In genomic region chr6:128655978-128656498, GRCh38 we compare ENCODE assay signal across 8 cellular contexts.
DNase-seq lines count a peak whose midpoint lies in the region; ATAC-seq and TF ChIP-seq lines count a peak whose summit lies in the region.

No MANE protein-coding gene starts in this region.

- no peak overlapping the region for H3K27ac ChIP-seq in ovary

- H3K4me1 ChIP-seq in ovary (ENCODE audit: insufficient read depth): no peaks in the 10 kb centered on the region

- no peaks in the 10 kb centered on the region for H3K36me3 ChIP-seq in ovary

- H3K4me1 Mint-ChIP-seq in stimulated activated naive CD8-positive, alpha-beta T cell treated with anti-CD3 and anti-CD28 coated beads, Interleukin-15, amount 100 ng/mL, for 72 hours: peaks cover 54% of the 10 kb centered on the region

- TF ChIP-seq EP300 in ovary (IDR thresholded peaks at IDR 0.05): no peak

- WGBS in ovary, 3 donors: 17 to 37% (median 26%) methylated on average over 1 of the region's 1 CpG

- H3K4me3 Mint-ChIP-seq in stimulated activated naive CD8-positive, alpha-beta T cell treated with anti-CD3 and anti-CD28 coated beads, Interleukin-15, amount 100 ng/mL, for 72 hours: peak overlapping the region; percentile 0 to 56

- no peaks in the 10 kb centered on the region for H3K27me3 ChIP-seq in ovary

- H3K4me3 ChIP-seq in GM12865 (ENCODE audit: low read depth, low read length) (no peak overlapping the region), choroid plexus epithelial cell (ENCODE audit: low read depth, low read length) (no peak overlapping the region), ovary (no peak overlapping the region)

- ATAC-seq in GM21576 (IDR thresholded peaks at IDR 0.05; ENCODE audit: unreplicated experiment): peak; percentile 57
- ATAC-seq in stimulated activated naive CD8-positive, alpha-beta T cell treated with anti-CD3 and anti-CD28 coated beads, Interleukin-15, amount 100 ng/mL, for 72 hours: peak; percentile 99

- no peak for TF ChIP-seq POLR2A in ovary (IDR thresholded peaks at IDR 0.05)

- H3K9me3 ChIP-seq in ovary: no peaks in the 10 kb centered on the region

- H3K27ac Mint-ChIP-seq in stimulated activated naive CD8-positive, alpha-beta T cell treated with anti-CD3 and anti-CD28 coated beads, Interleukin-15, amount 100 ng/mL, for 72 hours: peak overlapping the region; percentile 87 to 96

- H3K9me3 Mint-ChIP-seq in stimulated activated naive CD8-positive, alpha-beta T cell treated with anti-CD3 and anti-CD28 coated beads, Interleukin-15, amount 100 ng/mL, for 72 hours: peaks cover 6 to 18% of the 10 kb centered on the region in 2 donors

- no peaks in the 10 kb centered on the region for H3K27me3 Mint-ChIP-seq in stimulated activated naive CD8-positive, alpha-beta T cell treated with anti-CD3 and anti-CD28 coated beads, Interleukin-15, amount 100 ng/mL, for 72 hours

- peak; percentile 68 for DNase-seq in GM12865 (ENCODE audit: low read depth)
- peak; percentile 94 for DNase-seq in HS-5 (ENCODE audit: low read depth)
- peak; percentile 81 for DNase-seq in choroid plexus epithelial cell (ENCODE audit: low read depth)
- peak; percentile 44 to 47 for DNase-seq in stimulated activated naive CD8-positive, alpha-beta T cell treated with anti-CD3 and anti-CD28 coated beads, Interleukin-15, amount 100 ng/mL, for 72 hours
- no peak for DNase-seq in ovary
- no peak for DNase-seq in COR-L47 (lab: John Stamatoyannopoulos, UW)
- DNase-seq in GOT3 (lab: John Stamatoyannopoulos, UW): no peak

- TF ChIP-seq CTCF in GM12865 (IDR thresholded peaks at IDR 0.05; ENCODE audit: insufficient read depth, low read depth, low read length, missing control alignments): no peak
- TF ChIP-seq CTCF in choroid plexus epithelial cell (conservative IDR thresholded peaks at IDR 0.05; ENCODE audit: low read depth, low read length): no peak
- TF ChIP-seq CTCF in ovary (IDR thresholded peaks at IDR 0.05): no peak

- intact Hi-C loops in ovary (cut with DNase I): no loop called here

Comparison
In these comparisons a context has a peak if more than half of its experiments do, and no peak if none do; other contexts are left out.
1. DNase-seq: peak in GM12865 (single experiment), HS-5 (single experiment), choroid plexus epithelial cell (single experiment) and stimulated activated naive CD8-positive, alpha-beta T cell treated with anti-CD3 and anti-CD28 coated beads, Interleukin-15, amount 100 ng/mL, for 72 hours (2 of 2); none in ovary (0 of 5), COR-L47 (single experiment) and GOT3 (single experiment).